ENCODE assay signal across 8 cellular contexts in the genomic region with DNA sequence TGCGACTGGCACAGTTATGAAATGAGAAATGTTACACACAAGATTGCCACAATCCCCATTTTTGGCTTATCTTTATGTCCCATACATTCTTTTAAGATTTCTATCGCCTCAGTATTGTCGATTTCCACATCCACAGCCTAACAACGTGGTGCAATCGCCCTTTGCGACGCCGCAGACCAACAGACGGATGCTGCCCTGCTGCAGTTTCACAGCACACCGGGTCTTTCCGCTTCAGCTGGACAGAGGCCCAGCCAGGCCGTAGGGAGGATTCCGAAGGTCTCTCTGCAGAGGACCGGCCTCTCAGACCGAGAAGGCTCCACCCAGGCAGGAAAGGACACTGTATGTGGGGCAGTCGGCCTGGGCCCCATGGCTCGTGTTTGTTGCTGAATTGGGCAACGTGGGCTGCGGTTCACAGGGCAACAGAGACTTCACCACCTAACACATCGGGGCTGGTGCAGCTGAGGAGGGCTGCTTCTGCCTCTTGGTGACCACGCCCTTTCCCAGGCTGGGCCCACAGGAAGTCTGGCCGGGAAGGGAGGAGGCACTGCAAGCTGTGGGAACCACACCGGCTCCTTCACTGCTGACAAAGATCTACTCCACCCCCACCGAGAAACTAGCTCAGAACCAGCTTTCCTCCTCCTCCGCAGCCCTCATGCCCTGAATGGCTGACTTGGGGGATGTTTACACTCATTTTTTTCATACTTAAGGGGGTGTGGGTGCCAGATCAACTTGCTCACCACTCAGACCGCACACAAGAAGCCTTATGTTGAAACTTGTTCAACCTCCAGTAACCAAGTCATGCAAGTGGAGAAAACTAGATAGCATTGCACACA. TPM values are rescaled to one million over a fixed set of nuclear protein-coding genes. Genes with fewer than 3 reads are reported as not detected.
A peak's percentile ranks its signal among the peaks of the same experiment; 100 is the strongest.
DNase-seq lines count a peak whose midpoint lies in the region; ATAC-seq and TF ChIP-seq lines count a peak whose summit lies in the region.

No MANE protein-coding gene starts in this region.

- in situ Hi-C loops in astrocyte of the spinal cord (cut with HindIII; ENCODE audit: low sequenced_read_pairs): no loop called here

- DNase-seq in EL (peak; percentile 96), T1000 (lab: John Stamatoyannopoulos, UW) (peak; percentile 73), astrocyte of the spinal cord (ENCODE audit: low read depth, low spot score) (peak; percentile 95), iPS DF 6.9 (ENCODE audit: low read depth, low spot score) (no peak), skeletal muscle cell (ENCODE audit: low read depth) (peak; percentile 98), NCI-H1436 treated with DMSO at 0.1 percent for 48 hours (lab: John Stamatoyannopoulos, UW) (no peak)
- DNase-seq in Jurkat, Clone E6-1 (ENCODE audit: low read depth, low spot score): peak; percentile 100

- peak; percentile 80 for ATAC-seq in GM21786 (IDR thresholded peaks at IDR 0.05; ENCODE audit: unreplicated experiment)

- H3K27me3 ChIP-seq in iPS DF 6.9 (ENCODE audit: control insufficient read depth, insufficient read depth, low read length): no peaks in the 10 kb centered on the region

- no CpG with 5 or more reads among the region's 26 CpGs for WGBS in iPS DF 6.9 (ENCODE audit: insufficient coverage, insufficient read length)

- no peak overlapping the region for H3K27ac ChIP-seq in iPS DF 6.9 (ENCODE audit: low read length)

- peak overlapping the region; percentile 41 for H3K4me3 ChIP-seq in Jurkat, Clone E6-1 (ENCODE audit: low read length)
- H3K4me3 ChIP-seq in astrocyte of the spinal cord (ENCODE audit: low read depth, low read length) (peak overlapping the region; percentile 20), iPS DF 6.9 (ENCODE audit: low read length) (peak overlapping the region; percentile 21; the same call in 1 of the 2 replicates), skeletal muscle cell (ENCODE audit: low read depth, low read length) (peak overlapping the region; percentile 29)

- no peaks in the 10 kb centered on the region for H3K36me3 ChIP-seq in iPS DF 6.9 (ENCODE audit: control insufficient read depth, insufficient read depth, low read length)

- H3K4me1 ChIP-seq in iPS DF 6.9 (ENCODE audit: control insufficient read depth, insufficient read depth, low read length): peaks cover 2% of the 10 kb centered on the region; the same call in 1 of the 2 replicates

- no peaks in the 10 kb centered on the region for H3K9me3 ChIP-seq in iPS DF 6.9 (ENCODE audit: control insufficient read depth, insufficient read depth, low read length)

- TF ChIP-seq CTCF in astrocyte of the spinal cord (IDR thresholded peaks at IDR 0.05; ENCODE audit: low read depth, low read length): no peak

RNA-seq across cellular contexts. Expression of a gene that starts 32.9 kb away (rescaled TPM):
- polyA plus RNA-seq in Jurkat, Clone E6-1 (2012; ENCODE audit: insufficient read depth, insufficient read length): 30.8 TPM

Comparison
In these comparisons a context has a peak if more than half of its experiments do, and no peak if none do; other contexts are left out.
1. DNase-seq: peak in EL (single experiment), Jurkat, Clone E6-1 (single experiment), T1000 (single experiment), astrocyte of the spinal cord (single experiment) and skeletal muscle cell (single experiment); none in iPS DF 6.9 (single experiment) and NCI-H1436 treated with DMSO at 0.1 percent for 48 hours (single experiment).
2. Peak in every context shown above with its lines, with median percentiles within 50 percentile points of each other: H3K4me3 ChIP-seq.